20 cellular contexts compared by ENCODE assay signal in the genomic region with DNA sequence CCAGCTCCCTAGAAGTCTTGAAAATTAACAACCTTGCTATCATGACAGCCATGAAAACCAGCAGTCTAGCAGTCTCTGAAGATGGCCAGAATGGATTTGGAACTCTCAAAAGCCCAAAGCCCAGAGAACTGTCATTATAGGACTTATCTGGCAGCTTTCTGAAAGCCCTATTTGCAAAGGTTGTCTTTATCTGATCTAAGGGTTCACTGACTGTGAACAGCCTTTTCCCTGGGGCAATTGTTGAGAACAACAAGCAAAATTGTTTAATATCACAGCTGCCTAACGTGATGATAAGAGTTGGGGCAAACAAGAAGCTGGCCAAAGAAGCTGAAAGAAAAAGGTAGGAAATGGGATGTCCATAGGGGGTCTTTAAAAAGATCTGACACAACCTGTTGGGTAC.
"Had no signal": no experiment of that assay in that cellular context is flagged by ENCODE, and none has a peak within 500 bp of the region (broad histone marks: within the 10 kb centered on the region; RNA-seq: fewer than 3 reads in every experiment).

No MANE protein-coding gene starts in this region.

- H3K4me2 ChIP-seq: hepatocyte had no signal

- H3K4me1 Mint-ChIP-seq: central memory CD8-positive, alpha-beta T cell; nephron had no signal

- ATAC-seq: activated CD4-positive, CD25-positive, alpha-beta regulatory T cell treated with anti-CD3 and anti-CD28 coated beads, Interleukin-2, amount 50 U/mL, for 24 hours; left cardiac atrium had no signal

- H3K27me3 ChIP-seq: ascending aorta, colonic mucosa, hepatocyte, thyroid gland had no signal

- H3K27ac Mint-ChIP-seq: activated naive CD4-positive, alpha-beta T cell treated with anti-CD3 and anti-CD28 coated beads, Interleukin-2, amount 10 ng/mL, durations not matched to agents 7 days and 5 days; endodermal cell; nephron had no signal

- H3K4me3 Mint-ChIP-seq: activated naive CD4-positive, alpha-beta T cell treated with anti-CD3 and anti-CD28 coated beads, Interleukin-2, amount 10 ng/mL, durations not matched to agents 7 days and 5 days; central memory CD8-positive, alpha-beta T cell; endodermal cell; nephron had no signal

- H3K4me3 ChIP-seq: ascending aorta, colonic mucosa, hepatocyte, thyroid gland had no signal

- H3K4me1 ChIP-seq: ascending aorta, colonic mucosa had no signal

- H3K36me3 ChIP-seq: ascending aorta, colonic mucosa, thyroid gland had no signal

- H3K9me3 ChIP-seq: colonic mucosa, thyroid gland had no signal

- DNase-seq: activated CD4-positive, alpha-beta T cell treated with anti-CD3 and anti-CD28 coated beads, Interleukin-2, amount 50 U/mL, for 1 hour; activated CD8-positive, alpha-beta memory T cell treated with anti-CD3 and anti-CD28 coated beads, Interleukin-2, amount 50 U/mL, for 4 hours; activated effector memory CD4-positive, alpha-beta T cell treated with Interleukin-2 at 50 U/mL for 16 hours; activated naive CD4-positive, alpha-beta T cell treated with anti-CD3 and anti-CD28 coated beads, Interleukin-2, amount 10 ng/mL, durations not matched to agents 7 days and 5 days; activated T-cell treated with anti-CD3 and anti-CD28 coated beads, Interleukin-2, amount 50 U/mL, for 48 hours; colonic mucosa; endodermal cell; foreskin fibroblast; left cardiac atrium; midbrain; posterior cingulate gyrus; retina; stimulated activated naive CD4-positive, alpha-beta T cell; thyroid gland had no signal

- H3K79me2 ChIP-seq: hepatocyte had no signal

- H3K27ac ChIP-seq: ascending aorta, colonic mucosa, epithelial cell of prostate, hepatocyte had no signal
